In genomic region chr20:39800548-39800947, GRCh38 we compare ENCODE assay signal across 8 cellular contexts.
DNase-seq lines count a peak whose midpoint lies in the region; ATAC-seq and TF ChIP-seq lines count a peak whose summit lies in the region.

No MANE protein-coding gene starts in this region.

- H3K36me3 ChIP-seq in brain microvascular endothelial cell (replicated peaks) = no peaks in the 10 kb centered on the region

- no peak overlapping the region for H3K4me3 ChIP-seq in brain microvascular endothelial cell (ENCODE audit: low read depth, low read length)

- in situ Hi-C loops in brain microvascular endothelial cell (cut with HindIII; ENCODE audit: low pct_ligation_motif_present, low sequenced_read_pairs) = no loop called here

- DNase-seq in brain microvascular endothelial cell = peak; percentile 84
- peak; percentile 25 for DNase-seq in pons (ENCODE audit: low spot score)
- no peak for DNase-seq in GM20000 (ENCODE audit: low spot score)
- DNase-seq in NCI-H748 treated with DMSO at 0.1 percent for 48 hours (lab: John Stamatoyannopoulos, UW) = no peak
- DNase-seq in GM10266 (ENCODE audit: extremely low spot score) = no peak
- no peak for DNase-seq in activated CD4-positive, CD25-positive, alpha-beta regulatory T cell treated with anti-CD3 and anti-CD28 coated beads, Interleukin-2, amount 50 U/mL, for 72 hours

- peak; percentile 48 for ATAC-seq in GM18861 (IDR thresholded peaks at IDR 0.05; ENCODE audit: unreplicated experiment)
- ATAC-seq in HG02981 (IDR thresholded peaks at IDR 0.05; ENCODE audit: unreplicated experiment) = peak; percentile 63

- H3K27me3 ChIP-seq in brain microvascular endothelial cell (replicated peaks) = no peaks in the 10 kb centered on the region

- no peak for TF ChIP-seq CTCF in brain microvascular endothelial cell (IDR thresholded peaks at IDR 0.05; ENCODE audit: low read depth, low read length, missing control alignments)
- no peak for TF ChIP-seq CTCF in GM20000 (IDR thresholded peaks at IDR 0.05; ENCODE audit: extremely low read depth, missing control alignments)
- TF ChIP-seq CTCF in GM10266 (IDR thresholded peaks at IDR 0.05; ENCODE audit: control insufficient read depth, insufficient read depth, low read depth, missing control alignments) = no peak

- peak overlapping the region; percentile 92 for H3K27ac ChIP-seq in brain microvascular endothelial cell

Comparison
In these comparisons a context has a peak if more than half of its experiments do, and no peak if none do; other contexts are left out.
1. DNase-seq: peak in brain microvascular endothelial cell (single experiment) and pons (single experiment); none in GM20000 (single experiment), NCI-H748 treated with DMSO at 0.1 percent for 48 hours (single experiment), GM10266 (single experiment) and activated CD4-positive, CD25-positive, alpha-beta regulatory T cell treated with anti-CD3 and anti-CD28 coated beads, Interleukin-2, amount 50 U/mL, for 72 hours (single experiment).